ENCODE assay signal across 19 cellular contexts in the genomic region with DNA sequence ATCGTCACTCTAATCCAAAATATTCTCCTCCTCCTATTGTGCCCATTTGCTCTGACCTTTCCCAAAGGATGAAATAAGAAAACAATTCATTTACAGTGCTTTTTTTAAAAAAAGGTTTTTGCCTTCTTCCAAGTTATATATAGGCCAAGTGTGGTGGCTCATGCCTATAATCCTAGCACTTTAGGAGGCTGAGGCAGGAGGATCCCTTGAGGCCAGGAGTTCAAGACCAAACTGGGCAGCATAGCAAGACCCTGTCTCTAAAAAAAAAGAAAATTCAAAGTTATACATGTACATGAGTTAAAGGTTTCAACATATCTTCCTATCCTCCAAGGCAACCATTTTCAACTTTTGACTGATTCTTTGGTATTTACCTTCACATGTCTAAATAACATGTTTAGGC. TPM values are rescaled to one million over a fixed set of nuclear protein-coding genes. Genes with fewer than 3 reads are reported as not detected.
DNase-seq lines count a peak whose midpoint lies in the region; ATAC-seq and TF ChIP-seq lines count a peak whose summit lies in the region.
"Had no signal": no experiment of that assay in that cellular context is flagged by ENCODE, and none has a peak within 500 bp of the region (broad histone marks: within the 10 kb centered on the region; RNA-seq: fewer than 3 reads in every experiment).

No MANE protein-coding gene starts in this region.

- H3K4me1 ChIP-seq in HEK293 (ENCODE audit: control insufficient read depth, insufficient read depth, low read length) = no peaks in the 10 kb centered on the region
- peaks cover 7% of the 10 kb centered on the region for H3K4me1 ChIP-seq in RWPE2 (ENCODE audit: insufficient read depth, poor library complexity, severe bottlenecking)

- no peaks in the 10 kb centered on the region for H3K36me3 Mint-ChIP-seq in activated naive CD4-positive, alpha-beta T cell treated with anti-CD3 and anti-CD28 coated beads, Interleukin-2, amount 50 U/mL, for 24 hours
- no peaks in the 10 kb centered on the region for H3K36me3 Mint-ChIP-seq in activated naive CD4-positive, alpha-beta T cell treated with anti-CD3 and anti-CD28 coated beads for 36 hours (ENCODE audit: low read depth)
- H3K36me3 Mint-ChIP-seq in mesothelial cell of epicardium = no peaks in the 10 kb centered on the region

- H3K9me3 Mint-ChIP-seq in activated naive CD4-positive, alpha-beta T cell treated with anti-CD3 and anti-CD28 coated beads, Interleukin-2, amount 50 U/mL, for 24 hours = no peaks in the 10 kb centered on the region
- no peaks in the 10 kb centered on the region for H3K9me3 Mint-ChIP-seq in activated naive CD4-positive, alpha-beta T cell treated with anti-CD3 and anti-CD28 coated beads for 36 hours
- peaks cover 3% of the 10 kb centered on the region for H3K9me3 Mint-ChIP-seq in mesothelial cell of epicardium
- H3K9me3 Mint-ChIP-seq: CD4-positive, alpha-beta T cell had no signal

- POLR2A ChIA-PET in HEK293 (lab: Yijun Ruan, JAX) = interaction anchor here (0.9 kb wide), 1 partner anchor 9 kb away, joined by 4 read pairs; no protein-coding TSS in a partner anchor

- no peaks in the 10 kb centered on the region for H3K9me3 ChIP-seq in HEK293 (ENCODE audit: control insufficient read depth, insufficient read depth, low read depth, low read length)
- no peaks in the 10 kb centered on the region for H3K9me3 ChIP-seq in RWPE2 (ENCODE audit: severe bottlenecking)
- H3K9me3 ChIP-seq: A549, Caco-2 had no signal

- no peak overlapping the region for H3K4me3 Mint-ChIP-seq in activated naive CD4-positive, alpha-beta T cell treated with anti-CD3 and anti-CD28 coated beads, Interleukin-2, amount 50 U/mL, for 24 hours
- H3K4me3 Mint-ChIP-seq in activated naive CD4-positive, alpha-beta T cell treated with anti-CD3 and anti-CD28 coated beads for 36 hours = no peak overlapping the region
- no peak overlapping the region for H3K4me3 Mint-ChIP-seq in mesothelial cell of epicardium
- H3K4me3 Mint-ChIP-seq: CD4-positive, alpha-beta T cell had no signal

- CTCF ChIA-PET in activated naive CD4-positive, alpha-beta T cell treated with anti-CD3 and anti-CD28 coated beads for 36 hours (lab: Charles Lee) = interaction anchor here (0.6 kb wide), 1 partner anchor 295 kb away, joined by 7 read pairs; no protein-coding TSS in a partner anchor
- CTCF ChIA-PET in HEK293 (lab: Yijun Ruan, JAX) = interaction anchor here (1.0 to 1.3 kb wide), 2 partner anchors 36 to 133 kb away, joined by 3 to 4 read pairs; no protein-coding TSS in a partner anchor

- H3K27ac ChIP-seq in HEK293 (ENCODE audit: extremely low read depth, low read depth, low read length) (no peak overlapping the region), RWPE2 (ENCODE audit: poor library complexity, severe bottlenecking) (peak overlapping the region; percentile 4)
- H3K27ac ChIP-seq: 22Rv1, A549, C4-2B had no signal

- no peak for TF ChIP-seq CTCF in HEK293 (tag by site-specific recombination; IDR thresholded peaks at IDR 0.05)
- no peak for TF ChIP-seq CTCF in RWPE2 (IDR thresholded peaks at IDR 0.05; ENCODE audit: poor library complexity, severe bottlenecking)
- TF ChIP-seq CTCF in mesothelial cell of epicardium (IDR thresholded peaks at IDR 0.05; ENCODE audit: unreplicated experiment) = no peak

- no peaks in the 10 kb centered on the region for H3K36me3 ChIP-seq in HEK293 (ENCODE audit: control insufficient read depth in 2 of 2, insufficient read depth in 1 of 2, low read length in 2 of 2)
- no peaks in the 10 kb centered on the region for H3K36me3 ChIP-seq in RWPE2 (ENCODE audit: low read depth)

- H3K27me3 Mint-ChIP-seq in activated naive CD4-positive, alpha-beta T cell treated with anti-CD3 and anti-CD28 coated beads, Interleukin-2, amount 50 U/mL, for 24 hours = no peaks in the 10 kb centered on the region
- H3K27me3 Mint-ChIP-seq in activated naive CD4-positive, alpha-beta T cell treated with anti-CD3 and anti-CD28 coated beads for 36 hours (ENCODE audit: low read depth) = no peaks in the 10 kb centered on the region
- H3K27me3 Mint-ChIP-seq in mesothelial cell of epicardium (ENCODE audit: low read depth) = peaks cover 3% of the 10 kb centered on the region
- H3K27me3 Mint-ChIP-seq: CD4-positive, alpha-beta T cell had no signal

- H3K4me1 Mint-ChIP-seq in activated naive CD4-positive, alpha-beta T cell treated with anti-CD3 and anti-CD28 coated beads, Interleukin-2, amount 50 U/mL, for 24 hours = no peaks in the 10 kb centered on the region
- no peaks in the 10 kb centered on the region for H3K4me1 Mint-ChIP-seq in activated naive CD4-positive, alpha-beta T cell treated with anti-CD3 and anti-CD28 coated beads for 36 hours (ENCODE audit: low read depth)
- H3K4me1 Mint-ChIP-seq in mesothelial cell of epicardium = peaks cover 5% of the 10 kb centered on the region

- DNase-seq in activated naive CD4-positive, alpha-beta T cell treated with anti-CD3 and anti-CD28 coated beads for 36 hours = no peak
- DNase-seq in RWPE2 (ENCODE audit: low spot score) = no peak
- no peak for DNase-seq in mesothelial cell of epicardium (ENCODE audit: low spot score in 2 of 2, unreplicated experiment in 2 of 2)
- DNase-seq in activated CD4-positive, alpha-beta T cell treated with anti-CD3 and anti-CD28 coated beads, Interleukin-2, amount 50 U/mL, for 48 hours = no peak
- no peak for DNase-seq in NCI-H2029 treated with DMSO at 0.1 percent for 48 hours (lab: John Stamatoyannopoulos, UW)
- DNase-seq: AML-193; Caco-2; CD4-positive, alpha-beta T cell; DMS153; DMS79; GOT3; H7 had no signal

- H3K27me3 ChIP-seq in RWPE2 (ENCODE audit: insufficient read depth, poor library complexity, severe bottlenecking) = no peaks in the 10 kb centered on the region

- peak overlapping the region; percentile 37 for H3K27ac Mint-ChIP-seq in activated naive CD4-positive, alpha-beta T cell treated with anti-CD3 and anti-CD28 coated beads, Interleukin-2, amount 50 U/mL, for 24 hours
- H3K27ac Mint-ChIP-seq in activated naive CD4-positive, alpha-beta T cell treated with anti-CD3 and anti-CD28 coated beads for 36 hours = no peak overlapping the region
- H3K27ac Mint-ChIP-seq in mesothelial cell of epicardium = peak overlapping the region; percentile 39
- H3K27ac Mint-ChIP-seq: CD4-positive, alpha-beta T cell had no signal

- H3K4me3 ChIP-seq in HEK293 (ENCODE audit: low read depth, low read length) (no peak overlapping the region), RWPE2 (ENCODE audit: severe bottlenecking) (no peak overlapping the region)
- H3K4me3 ChIP-seq: A549 had no signal

- ATAC-seq in RWPE2 (ENCODE audit: low read depth) (no peak), HG02981 (IDR thresholded peaks at IDR 0.05; ENCODE audit: unreplicated experiment) (no peak)
- ATAC-seq: A549, HCT116 had no signal

- intact Hi-C loops in activated naive CD4-positive, alpha-beta T cell treated with anti-CD3 and anti-CD28 coated beads for 36 hours (cut with micrococcal nuclease) = no loop called here

TF ChIP-seq in HEK293, 187 proteins besides CTCF, POLR2A, EP300 and RAD21:
- TF ChIP-seq FEZF1 (tag by site-specific recombination; IDR thresholded peaks at IDR 0.05) = no peak
- 0 out of 2 replicates have a peak, but pooled peaks have one; percentile 36 for TF ChIP-seq ZNF121 (tag by site-specific recombination; IDR thresholded peaks at IDR 0.05)
- no peak for TF ChIP-seq ZNF19 (tag by site-specific recombination; IDR thresholded peaks at IDR 0.05; ENCODE audit: low read depth)
- TF ChIP-seq, protein P1, sequence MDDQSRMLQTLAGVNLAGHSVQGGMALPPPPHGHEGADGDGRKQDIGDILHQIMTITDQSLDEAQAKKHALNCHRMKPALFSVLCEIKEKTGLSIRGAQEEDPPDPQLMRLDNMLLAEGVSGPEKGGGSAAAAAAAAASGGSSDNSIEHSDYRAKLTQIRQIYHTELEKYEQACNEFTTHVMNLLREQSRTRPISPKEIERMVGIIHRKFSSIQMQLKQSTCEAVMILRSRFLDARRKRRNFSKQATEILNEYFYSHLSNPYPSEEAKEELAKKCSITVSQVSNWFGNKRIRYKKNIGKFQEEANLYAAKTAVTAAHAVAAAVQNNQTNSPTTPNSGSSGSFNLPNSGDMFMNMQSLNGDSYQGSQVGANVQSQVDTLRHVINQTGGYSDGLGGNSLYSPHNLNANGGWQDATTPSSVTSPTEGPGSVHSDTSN (CRISPR knock-in tag; IDR thresholded peaks at IDR 0.05) = no peak

RNA-seq across cellular contexts. Expression of gene USP1, which starts 10.1 kb away (rescaled TPM):
- total RNA-seq in activated naive CD4-positive, alpha-beta T cell treated with anti-CD3 and anti-CD28 coated beads for 36 hours = 10 to 100 TPM; 65.9 to 67.1 TPM
- total RNA-seq in mesothelial cell of epicardium = 24.4 to 25.1 TPM (median 24.8 TPM) in 3 replicates
